In the genomic region with DNA sequence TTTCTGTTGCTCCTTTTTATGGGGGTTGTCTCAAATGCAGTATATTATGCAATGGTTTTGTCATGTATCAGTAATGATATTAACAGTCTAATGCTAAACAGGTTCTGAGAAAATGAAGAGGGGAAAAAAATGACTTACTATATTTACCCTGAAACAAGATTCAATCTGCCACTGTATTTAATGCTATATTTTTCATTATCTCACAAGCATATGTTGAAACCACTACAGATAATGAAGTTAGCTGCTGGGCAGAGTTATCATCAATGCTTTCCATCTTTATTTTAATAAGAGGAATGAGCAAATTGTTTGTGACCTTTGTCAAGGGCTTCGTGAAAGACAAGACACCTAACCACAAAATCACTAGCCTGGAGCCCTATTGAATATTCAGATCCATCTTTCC, we compare ENCODE assay signal across 1 cellular context.
TF ChIP-seq lines count a peak whose summit lies in the region.

No MANE protein-coding gene starts in this region.

TF ChIP-seq in SK-N-SH treated with all-trans-retinoic acid at 6 μM for 48 hours, 23 proteins besides CTCF, POLR2A, EP300 and RAD21 (continued from another document):
- TF ChIP-seq, protein P1, sequence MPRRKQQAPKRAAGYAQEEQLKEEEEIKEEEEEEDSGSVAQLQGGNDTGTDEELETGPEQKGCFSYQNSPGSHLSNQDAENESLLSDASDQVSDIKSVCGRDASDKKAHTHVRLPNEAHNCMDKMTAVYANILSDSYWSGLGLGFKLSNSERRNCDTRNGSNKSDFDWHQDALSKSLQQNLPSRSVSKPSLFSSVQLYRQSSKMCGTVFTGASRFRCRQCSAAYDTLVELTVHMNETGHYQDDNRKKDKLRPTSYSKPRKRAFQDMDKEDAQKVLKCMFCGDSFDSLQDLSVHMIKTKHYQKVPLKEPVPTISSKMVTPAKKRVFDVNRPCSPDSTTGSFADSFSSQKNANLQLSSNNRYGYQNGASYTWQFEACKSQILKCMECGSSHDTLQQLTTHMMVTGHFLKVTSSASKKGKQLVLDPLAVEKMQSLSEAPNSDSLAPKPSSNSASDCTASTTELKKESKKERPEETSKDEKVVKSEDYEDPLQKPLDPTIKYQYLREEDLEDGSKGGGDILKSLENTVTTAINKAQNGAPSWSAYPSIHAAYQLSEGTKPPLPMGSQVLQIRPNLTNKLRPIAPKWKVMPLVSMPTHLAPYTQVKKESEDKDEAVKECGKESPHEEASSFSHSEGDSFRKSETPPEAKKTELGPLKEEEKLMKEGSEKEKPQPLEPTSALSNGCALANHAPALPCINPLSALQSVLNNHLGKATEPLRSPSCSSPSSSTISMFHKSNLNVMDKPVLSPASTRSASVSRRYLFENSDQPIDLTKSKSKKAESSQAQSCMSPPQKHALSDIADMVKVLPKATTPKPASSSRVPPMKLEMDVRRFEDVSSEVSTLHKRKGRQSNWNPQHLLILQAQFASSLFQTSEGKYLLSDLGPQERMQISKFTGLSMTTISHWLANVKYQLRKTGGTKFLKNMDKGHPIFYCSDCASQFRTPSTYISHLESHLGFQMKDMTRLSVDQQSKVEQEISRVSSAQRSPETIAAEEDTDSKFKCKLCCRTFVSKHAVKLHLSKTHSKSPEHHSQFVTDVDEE (CRISPR knock-in tag; IDR thresholded peaks at IDR 0.05), result peak; percentile 94
- TF ChIP-seq CSDC2 (CRISPR knock-in tag; IDR thresholded peaks at IDR 0.05), result no peak
